Comparison of ENCODE assay signal across 2 cellular contexts in genomic region chr13:55654243-55654642, GRCh38.
A peak's percentile ranks its signal among the peaks of the same experiment; 100 is the strongest.
TF ChIP-seq lines count a peak whose summit lies in the region.

No MANE protein-coding gene starts in this region.

TF ChIP-seq in GM23338, 12 proteins besides CTCF, POLR2A, EP300 and RAD21 (continued from another document):
- TF ChIP-seq NANOG (IDR thresholded peaks at IDR 0.05; ENCODE audit: borderline replicate concordance), result peak; percentile 45; the same call in 1 of the 2 replicates
- TF ChIP-seq ETS1 (IDR thresholded peaks at IDR 0.05), result no peak

TF ChIP-seq in H1, 55 proteins besides CTCF, POLR2A, EP300 and RAD21 (continued from another document):
- TF ChIP-seq POLR2AphosphoS5 (IDR thresholded peaks at IDR 0.05; ENCODE audit: low read depth, low read length), result peak; percentile 36; the same call in 1 of the 2 replicates
